15 cellular contexts compared by ENCODE assay signal in the genomic region with DNA sequence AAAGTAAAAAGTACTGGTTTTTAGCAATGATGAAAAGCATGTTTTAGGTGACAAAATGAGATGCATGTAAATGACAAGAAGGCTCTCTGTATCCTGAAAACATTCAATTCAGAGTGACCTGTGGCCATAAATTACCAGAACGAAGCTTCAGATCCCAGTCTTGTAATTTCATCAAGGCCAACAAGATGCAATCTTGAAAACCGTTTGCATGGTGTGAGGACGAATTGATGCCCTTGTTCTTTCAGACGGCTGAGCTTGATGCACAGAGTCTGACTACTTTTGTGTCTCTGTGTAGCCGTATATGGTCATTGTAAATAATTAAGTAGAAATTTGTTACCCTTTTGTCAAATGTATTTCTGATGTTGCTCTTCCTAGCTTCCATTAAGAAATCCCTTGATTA.
"Had no signal": no experiment of that assay in that cellular context is flagged by ENCODE, and none has a peak within 500 bp of the region (broad histone marks: within the 10 kb centered on the region; RNA-seq: fewer than 3 reads in every experiment).

No MANE protein-coding gene starts in this region.

- ATAC-seq: left cardiac atrium, natural killer cell had no signal

- H3K27me3 Mint-ChIP-seq: activated naive CD8-positive, alpha-beta T cell; stimulated activated naive CD8-positive, alpha-beta T cell treated with anti-CD3 and anti-CD28 coated beads, Interleukin-15, Interleukin-2, amounts not matched to agents 100 ng/mL and 50 ng/mL, for 24 hours had no signal

- H3K4me3 Mint-ChIP-seq: activated naive CD8-positive, alpha-beta T cell; natural killer cell; stimulated activated naive CD8-positive, alpha-beta T cell treated with anti-CD3 and anti-CD28 coated beads, Interleukin-15, Interleukin-2, amounts not matched to agents 100 ng/mL and 50 ng/mL, for 24 hours had no signal

- H3K27ac Mint-ChIP-seq: activated naive CD8-positive, alpha-beta T cell; natural killer cell; stimulated activated naive CD8-positive, alpha-beta T cell treated with anti-CD3 and anti-CD28 coated beads, Interleukin-15, Interleukin-2, amounts not matched to agents 100 ng/mL and 50 ng/mL, for 24 hours had no signal

- FAIRE-seq: islet of Langerhans had no signal

- H3K36me3 Mint-ChIP-seq: activated naive CD8-positive, alpha-beta T cell; natural killer cell had no signal

- DNase-seq: activated CD4-positive, alpha-beta T cell treated with anti-CD3 and anti-CD28 coated beads, Interleukin-2, amount 50 U/mL, for 48 hours; activated T-cell treated with anti-CD3 and anti-CD28 coated beads for 4 hours; amniotic stem cell; dermis blood vessel endothelial cell; effector memory CD4-positive, alpha-beta T cell; esophagus squamous epithelium; left cardiac atrium; mesendoderm; natural killer cell; nucleus accumbens; T-helper 2 cell; WERI-Rb-1 had no signal

- H3K4me1 Mint-ChIP-seq: natural killer cell had no signal
